22 cellular contexts compared by ENCODE assay signal in genomic region chr11:123556633-123557032, GRCh38.
"Had no signal": no experiment of that assay in that cellular context is flagged by ENCODE, and none has a peak within 500 bp of the region (broad histone marks: within the 10 kb centered on the region; RNA-seq: fewer than 3 reads in every experiment).

No MANE protein-coding gene starts in this region.

- DNase-seq: colonic mucosa; cortex of kidney; effector CD8-positive, alpha-beta T cell; effector memory CD8-positive, alpha-beta T cell; endodermal cell; erythroblast; esophagus squamous epithelium; foreskin fibroblast; foreskin melanocyte; gastrocnemius medialis; glutamatergic neuron; heart left ventricle; hypothalamus; left cardiac atrium; left lung; lower lobe of right lung; mesenchymal stem cell; mucosa of descending colon; naive B cell; naive thymus-derived CD8-positive, alpha-beta T cell had no signal

- H3K9me3 ChIP-seq: colonic mucosa, esophagus squamous epithelium, gastrocnemius medialis, heart left ventricle, left lung, lower lobe of right lung, mucosa of descending colon had no signal

- H3K4me3 ChIP-seq: colonic mucosa, esophagus squamous epithelium, gastrocnemius medialis, heart left ventricle, hepatocyte, left lung, lower lobe of right lung, mucosa of descending colon had no signal

- H3K27ac ChIP-seq: colonic mucosa, epithelial cell of prostate, esophagus squamous epithelium, gastrocnemius medialis, hepatocyte, left lung, lower lobe of right lung had no signal

- H3K27me3 ChIP-seq: colonic mucosa, gastrocnemius medialis, heart left ventricle, hepatocyte had no signal

- H3K36me3 ChIP-seq: colonic mucosa, esophagus squamous epithelium, gastrocnemius medialis, heart left ventricle, left lung, lower lobe of right lung had no signal

- H3K4me1 ChIP-seq: colonic mucosa, left lung, lower lobe of right lung had no signal
